ENCODE assay signal across 8 cellular contexts in the genomic region with DNA sequence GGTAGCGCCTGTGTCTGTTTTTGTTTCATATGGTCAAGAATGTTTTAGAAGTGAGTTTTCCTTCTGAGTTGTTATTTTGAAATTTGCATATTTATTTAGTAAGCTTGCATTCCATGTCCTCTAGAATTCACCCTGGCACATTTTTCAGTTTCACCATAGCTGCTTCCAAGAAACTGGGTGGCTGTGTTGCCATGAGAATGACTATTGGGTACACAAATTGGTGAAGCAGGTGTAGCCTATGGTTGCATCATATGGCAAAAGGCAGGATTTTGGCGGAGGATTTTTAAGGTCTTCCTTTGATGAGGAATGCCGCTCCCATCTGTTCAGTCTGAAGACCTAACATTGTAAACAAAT. TPM values are rescaled to one million over a fixed set of nuclear protein-coding genes. Genes with fewer than 3 reads are reported as not detected.
DNase-seq lines count a peak whose midpoint lies in the region; ATAC-seq, FAIRE-seq and TF ChIP-seq lines count a peak whose summit lies in the region.

No MANE protein-coding gene starts in this region.

- H3K36me3 ChIP-seq in astrocyte (ENCODE audit: insufficient read depth, low read length) (peaks cover 40% of the 10 kb centered on the region), right lobe of liver (peaks cover 16 to 35% (median 26%) of the 10 kb centered on the region in 4 donors)

- H3K4me3 Mint-ChIP-seq in astrocyte (ENCODE audit: unreplicated experiment) (peak overlapping the region; percentile 95), type B pancreatic cell (peak overlapping the region; percentile 93)

- H3K27me3 ChIP-seq in astrocyte (ENCODE audit: insufficient read depth, low read length) (no peaks in the 10 kb centered on the region), right lobe of liver (no peaks in the 10 kb centered on the region)

- peaks cover 60% of the 10 kb centered on the region for H4K20me1 ChIP-seq in astrocyte (ENCODE audit: insufficient read depth, low read length)

- H3K4me2 ChIP-seq in astrocyte (ENCODE audit: low read length): peak overlapping the region; percentile 91

- ATAC-seq in right lobe of liver (no peak), HG03521 (IDR thresholded peaks at IDR 0.05; ENCODE audit: unreplicated experiment) (no peak)

- peak; percentile 12 for DNase-seq in activated naive CD4-positive, alpha-beta T cell treated with Interleukin-2 at 50 U/mL for 16 hours
- DNase-seq in activated naive CD4-positive, alpha-beta T cell treated with anti-CD3 and anti-CD28 coated beads, Interleukin-2, amount 50 U/mL, for 16 hours: no peak
- DNase-seq in astrocyte (ENCODE audit: low read depth) (no peak), right lobe of liver (no peak), type B pancreatic cell (ENCODE audit: extremely low spot score, unreplicated experiment) (no peak), midbrain (lab: John Stamatoyannopoulos, UW) (no peak), G401 (ENCODE audit: low spot score) (no peak)

- H3K36me3 Mint-ChIP-seq in astrocyte (ENCODE audit: low read depth, unreplicated experiment) (peaks cover 18% of the 10 kb centered on the region), type B pancreatic cell (peaks cover 34% of the 10 kb centered on the region)

- H3K27ac ChIP-seq in astrocyte (ENCODE audit: low read depth, low read length): peak overlapping the region; percentile 91
- H3K27ac ChIP-seq in right lobe of liver: peak overlapping the region; percentile 98 to 100 (median 100)

- TF ChIP-seq CTCF in astrocyte (IDR thresholded peaks at IDR 0.05; ENCODE audit: insufficient read depth, low read depth, low read length): no peak
- no peak for TF ChIP-seq CTCF in right lobe of liver (IDR thresholded peaks at IDR 0.05)
- no peak for TF ChIP-seq CTCF in type B pancreatic cell (conservative IDR thresholded peaks at IDR 0.05)

- intact Hi-C loops in right lobe of liver (cut with DNase I): no loop called here

- FAIRE-seq in astrocyte (lab: Jason Lieb, UNC): no peak

- peak overlapping the region; percentile 97 for H3K9ac ChIP-seq in astrocyte (ENCODE audit: low read length)

- in situ Hi-C loops in G401 (cut with HindIII; ENCODE audit: low sequenced_read_pairs): no loop called here

- peaks cover 62% of the 10 kb centered on the region for H3K79me2 ChIP-seq in astrocyte (ENCODE audit: insufficient read depth, low read length)

- peaks cover 26% of the 10 kb centered on the region for H3K4me1 Mint-ChIP-seq in astrocyte (ENCODE audit: low read depth, unreplicated experiment)
- H3K4me1 Mint-ChIP-seq in type B pancreatic cell (ENCODE audit: unreplicated experiment): peaks cover 17% of the 10 kb centered on the region

- TF ChIP-seq POLR2A in right lobe of liver (IDR thresholded peaks at IDR 0.05): no peak

- 6% methylated on average over 3 of the region's 3 CpGs for WGBS in right lobe of liver (ENCODE audit: insufficient coverage, low coverage, low lambda C conversion rate, missing lambda C conversion rate)

- H3K27me3 Mint-ChIP-seq in astrocyte (ENCODE audit: low read depth, unreplicated experiment): no peaks in the 10 kb centered on the region
- H3K27me3 Mint-ChIP-seq in type B pancreatic cell: no peaks in the 10 kb centered on the region

- H3K4me1 ChIP-seq in astrocyte (ENCODE audit: insufficient read depth, low read length): peaks cover 10% of the 10 kb centered on the region
- peaks cover 0 to 24% (median 9%) of the 10 kb centered on the region in 4 donors for H3K4me1 ChIP-seq in right lobe of liver

- H3K27ac Mint-ChIP-seq in astrocyte (ENCODE audit: unreplicated experiment): peak overlapping the region; percentile 98
- peak overlapping the region; percentile 95 for H3K27ac Mint-ChIP-seq in type B pancreatic cell

- peak overlapping the region; percentile 85 for H3K4me3 ChIP-seq in astrocyte (ENCODE audit: insufficient read depth, low read depth, low read length)
- H3K4me3 ChIP-seq in right lobe of liver: peak overlapping the region; percentile 86 to 98 (median 89)

- no peaks in the 10 kb centered on the region for H3K9me3 ChIP-seq in astrocyte (ENCODE audit: insufficient read depth, low read depth, low read length)
- H3K9me3 ChIP-seq in right lobe of liver: no peaks in the 10 kb centered on the region

- H2AFZ ChIP-seq in astrocyte (ENCODE audit: low read depth, low read length): no peak overlapping the region

- no peaks in the 10 kb centered on the region for H3K9me3 Mint-ChIP-seq in astrocyte (ENCODE audit: unreplicated experiment)
- no peaks in the 10 kb centered on the region for H3K9me3 Mint-ChIP-seq in type B pancreatic cell

RNA-seq across cellular contexts. Expression of a gene that starts 1.3 kb away (rescaled TPM):
- total RNA-seq in astrocyte (234 and 252 TPM in 2 replicates), right lobe of liver (100 to 1,000 TPM; 103 to 185 (median 133) TPM), type B pancreatic cell (ENCODE audit: low replicate concordance) (98.8 and 155 TPM in 2 replicates)
- total RNA-seq in G401 (2014; rRNA removed; shearing (Covaris generic)): 49.0 and 75.8 TPM in 2 replicates

RNA-seq across cellular contexts. Expression of a gene that starts 28.5 kb away (rescaled TPM):
- 0.17 TPM in 1 of 2 replicates, not detected in the other for total RNA-seq in astrocyte
- total RNA-seq in right lobe of liver: 10 to 100 TPM in 1 of 6 experiments, 1 to 10 TPM in 4, under 1 TPM in 1; 0.62 to 11.8 (median 4.7) TPM
- not detected in 2 replicates for total RNA-seq in type B pancreatic cell (ENCODE audit: low replicate concordance)
- not detected in 2 replicates for total RNA-seq in G401 (2014; rRNA removed; shearing (Covaris generic))

RNA-seq across cellular contexts. Expression of a gene that starts 56.1 kb away (rescaled TPM):
- total RNA-seq in astrocyte (29.9 and 33.1 TPM in 2 replicates), right lobe of liver (10 to 100 TPM in 5 of 6 experiments, 1 to 10 TPM in 1; 4.6 to 25.2 (median 13.3) TPM), type B pancreatic cell (ENCODE audit: low replicate concordance) (1.7 and 2.7 TPM in 2 replicates)
- 0.07 TPM in 1 of 2 replicates, not detected in the other for total RNA-seq in G401 (2014; rRNA removed; shearing (Covaris generic))
